8 cellular contexts compared by ENCODE assay signal in the genomic region with DNA sequence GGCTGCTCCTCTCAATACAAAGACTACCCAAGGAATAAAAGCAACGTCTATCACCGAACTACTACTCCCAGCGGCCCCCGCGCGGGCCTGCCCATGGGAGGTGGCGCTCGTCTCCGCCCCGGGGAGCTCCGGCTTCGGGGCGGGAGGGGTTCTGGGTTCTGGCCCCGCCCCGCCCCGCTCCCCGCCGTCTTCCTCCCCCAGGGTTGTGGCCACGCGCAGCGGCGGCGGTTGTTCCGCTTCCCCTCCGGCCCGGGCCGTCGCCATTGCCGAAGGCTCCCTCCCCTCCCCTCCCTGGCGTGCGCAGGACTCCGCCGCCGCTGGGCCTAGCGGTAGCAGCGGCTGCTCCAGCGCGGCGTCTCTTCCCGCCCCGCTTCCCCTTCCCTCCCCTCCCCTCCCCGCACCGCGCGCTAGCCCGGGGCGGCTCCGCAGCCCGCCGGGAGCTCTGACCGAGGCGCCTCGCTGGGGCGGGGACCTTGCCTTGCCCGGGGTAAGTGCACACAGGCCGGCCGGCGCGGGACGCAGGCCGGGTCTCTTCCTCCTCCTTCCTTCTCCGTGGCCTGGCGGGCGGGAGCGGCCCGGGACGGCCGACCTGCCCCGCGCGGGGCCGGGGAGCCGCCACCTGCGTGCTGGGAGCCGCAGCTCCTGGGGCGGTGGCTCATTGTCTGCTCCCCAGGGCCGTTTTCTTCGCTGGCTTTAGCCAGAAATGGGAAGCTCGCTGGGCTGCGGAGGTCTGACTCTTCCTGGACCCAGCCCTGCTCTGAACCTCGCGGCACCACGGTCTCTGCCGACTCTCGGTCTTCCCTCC. TPM values are rescaled to one million over a fixed set of nuclear protein-coding genes. Genes with fewer than 3 reads are reported as not detected.
DNase-seq lines count a peak whose midpoint lies in the region; ATAC-seq and TF ChIP-seq lines count a peak whose summit lies in the region.

Gene PAK2, plus strand, starts transcription at position 187 of the 805 bp plus-strand sequence. CDS start 42,790 bp downstream, outside the sequence.

- H3K27ac Mint-ChIP-seq in immature natural killer cell = peak within 1 kb of the TSS; percentile 93 to 100 (median 98)

- peaks cover 2 to 10% (median 2%) of the 10 kb centered on the region in 3 donors for H3K27me3 Mint-ChIP-seq in immature natural killer cell (ENCODE audit: low read depth in 3 of 3)

- TF ChIP-seq CTCF in AG09309 (IDR thresholded peaks at IDR 0.05; ENCODE audit: control insufficient read depth, insufficient read depth, low read depth, low read length, missing control alignments) = no peak

- H3K9me3 Mint-ChIP-seq in immature natural killer cell = no peaks in the 10 kb centered on the region

- H3K4me1 Mint-ChIP-seq in immature natural killer cell = peaks cover 33 to 40% of the 10 kb centered on the region in 2 donors

- peak within 1 kb of the TSS; percentile 72 for H3K4me3 ChIP-seq in AG09309 (ENCODE audit: control insufficient read depth, low read depth, low read length)

- no peak for DNase-seq in AG09309 (ENCODE audit: low read depth)
- peak; percentile 79 for DNase-seq in NCI-H460 (ENCODE audit: extremely low read depth, low read depth)
- DNase-seq in central memory CD4-positive, alpha-beta T cell = peak; percentile 85
- peak; percentile 83 to 85 (median 84) for DNase-seq in immature natural killer cell
- peak; percentile 63 for DNase-seq in smooth muscle cell of the brain vasculature (ENCODE audit: low read depth, low spot score)

- peak; percentile 80 for ATAC-seq in GM19043 (IDR thresholded peaks at IDR 0.05; ENCODE audit: low read depth, unreplicated experiment)
- ATAC-seq in HG03354 (IDR thresholded peaks at IDR 0.05; ENCODE audit: poor library complexity, severe bottlenecking, unreplicated experiment) = peak; percentile 85
- peak; percentile 88 to 89 for ATAC-seq in activated CD4-positive, CD25-positive, alpha-beta regulatory T cell treated with anti-CD3 and anti-CD28 coated beads, Interleukin-2, amount 50 U/mL, for 24 hours

- peaks cover 0 to 11% (median 5%) of the 10 kb centered on the region in 3 donors for H3K36me3 Mint-ChIP-seq in immature natural killer cell

- peak within 1 kb of the TSS; percentile 98 to 100 (median 99) for H3K4me3 Mint-ChIP-seq in immature natural killer cell

RNA-seq across cellular contexts. Expression of gene PAK2, which starts in this region (rescaled TPM):
- total RNA-seq in NCI-H460 (2014; rRNA removed; shearing (Covaris generic)) = 41.6 and 42.9 TPM in 2 replicates
- 9.2 and 14.8 TPM in 2 replicates for polyA plus RNA-seq in NCI-H460 (2014; cell fraction: nucleus; rRNA removed)
- 10 to 100 TPM; 20.2 to 34.1 (median 21.7) TPM for polyA plus RNA-seq in immature natural killer cell
